Comparison of ENCODE assay signal across 20 cellular contexts in genomic region chr11:37858398-37858797, GRCh38.
DNase-seq lines count a peak whose midpoint lies in the region; ATAC-seq and TF ChIP-seq lines count a peak whose summit lies in the region.
"Had no signal": no experiment of that assay in that cellular context is flagged by ENCODE, and none has a peak within 500 bp of the region (broad histone marks: within the 10 kb centered on the region; RNA-seq: fewer than 3 reads in every experiment).

No MANE protein-coding gene starts in this region.

- H3K4me3 Mint-ChIP-seq in glutamatergic neuron (ENCODE audit: unreplicated experiment): no peak overlapping the region
- H3K4me3 Mint-ChIP-seq: activated T-cell treated with anti-CD3 and anti-CD28 coated beads, Interleukin-2, amount 50 U/mL, for 4 hours; B cell; IgD-negative memory B cell had no signal

- no peak overlapping the region for H3K27ac Mint-ChIP-seq in glutamatergic neuron (ENCODE audit: unreplicated experiment)
- H3K27ac Mint-ChIP-seq: activated naive CD4-positive, alpha-beta T cell treated with anti-CD3 and anti-CD28 coated beads, Interleukin-2, amount 50 U/mL, for 72 hours; B cell; IgD-negative memory B cell had no signal

- H3K36me3 ChIP-seq in RWPE2 (ENCODE audit: low read depth) (no peaks in the 10 kb centered on the region), aorta (ENCODE audit: control insufficient read depth in 1 of 2, insufficient read depth in 2 of 2, low read length in 1 of 2) (no peaks in the 10 kb centered on the region)
- H3K36me3 ChIP-seq: sigmoid colon had no signal

- peaks cover 1% of the 10 kb centered on the region for H3K9me3 Mint-ChIP-seq in glutamatergic neuron (ENCODE audit: unreplicated experiment)

- H3K4me1 ChIP-seq in RWPE2 (ENCODE audit: insufficient read depth, poor library complexity, severe bottlenecking): no peaks in the 10 kb centered on the region
- no peaks in the 10 kb centered on the region for H3K4me1 ChIP-seq in aorta (ENCODE audit: control insufficient read depth in 1 of 2, insufficient read depth in 2 of 2, low read length in 2 of 2)
- H3K4me1 ChIP-seq: sigmoid colon, testis had no signal

- H3K27ac ChIP-seq in C4-2B (no peak overlapping the region), RWPE2 (ENCODE audit: poor library complexity, severe bottlenecking) (no peak overlapping the region), aorta (ENCODE audit: low read depth in 1 of 2, low read length in 2 of 2) (no peak overlapping the region)
- H3K27ac ChIP-seq: hepatocyte, sigmoid colon, testis had no signal

- intact Hi-C loops in aorta (cut with DNase I): no loop called here

- ATAC-seq in RWPE2 (ENCODE audit: low read depth): no peak
- ATAC-seq in GM19035 (IDR thresholded peaks at IDR 0.05; ENCODE audit: unreplicated experiment): no peak
- no peak for ATAC-seq in aorta (ENCODE audit: low FRiP score)
- no peak for ATAC-seq in GM21360 (IDR thresholded peaks at IDR 0.05; ENCODE audit: unreplicated experiment)
- ATAC-seq: activated naive CD4-positive, alpha-beta T cell treated with anti-CD3 and anti-CD28 coated beads, Interleukin-2, amount 50 U/mL, for 72 hours; activated T-cell treated with anti-CD3 and anti-CD28 coated beads, Interleukin-2, amount 50 U/mL, for 4 hours had no signal

- WGBS in aorta, 2 donors: 97% methylated on average over 1 of the region's 1 CpG

- H3K27me3 ChIP-seq in RWPE2 (ENCODE audit: insufficient read depth, poor library complexity, severe bottlenecking): no peaks in the 10 kb centered on the region
- no peaks in the 10 kb centered on the region for H3K27me3 ChIP-seq in aorta (ENCODE audit: control insufficient read depth in 1 of 2, insufficient read depth in 2 of 2, low read length in 1 of 2)
- H3K27me3 ChIP-seq: hepatocyte, sigmoid colon, testis had no signal

- no peaks in the 10 kb centered on the region for H3K36me3 Mint-ChIP-seq in glutamatergic neuron (ENCODE audit: unreplicated experiment)
- H3K36me3 Mint-ChIP-seq: activated naive CD4-positive, alpha-beta T cell treated with anti-CD3 and anti-CD28 coated beads, Interleukin-2, amount 50 U/mL, for 72 hours; IgD-negative memory B cell had no signal

- no peaks in the 10 kb centered on the region for H3K27me3 Mint-ChIP-seq in glutamatergic neuron (ENCODE audit: unreplicated experiment)
- H3K27me3 Mint-ChIP-seq: B cell, IgD-negative memory B cell had no signal

- peak; percentile 8 for DNase-seq in Jurkat, Clone E6-1 (ENCODE audit: low read depth, low spot score)
- no peak for DNase-seq in RWPE2 (ENCODE audit: low spot score)
- DNase-seq in glutamatergic neuron: no peak
- no peak for DNase-seq in ecto neural progenitor cell (ENCODE audit: low spot score)
- DNase-seq in aorta: no peak
- DNase-seq: activated CD4-positive, alpha-beta T cell treated with anti-CD3 and anti-CD28 coated beads, Interleukin-2, amount 50 U/mL, for 48 hours; activated T-cell treated with anti-CD3 and anti-CD28 coated beads, Interleukin-2, amount 50 U/mL, for 4 hours; effector CD4-positive, alpha-beta T cell; NCI-H1694 treated with DMSO at 0.1 percent for 48 hours; NCI-H446 treated with DMSO at 0.1 percent for 48 hours; sigmoid colon; stimulated activated CD4-positive, alpha-beta T cell treated with anti-CD3 and anti-CD28 coated beads, Interleukin-4, amount 100 ng/mL, for 1 hour; testis had no signal

- H3K4me1 Mint-ChIP-seq in glutamatergic neuron (ENCODE audit: low read depth, unreplicated experiment): peaks cover 7% of the 10 kb centered on the region
- H3K4me1 Mint-ChIP-seq: B cell, IgD-negative memory B cell had no signal

- TF ChIP-seq CTCF in C4-2B (conservative IDR thresholded peaks at IDR 0.05) (peak; percentile 46), RWPE2 (IDR thresholded peaks at IDR 0.05; ENCODE audit: poor library complexity, severe bottlenecking) (peak; percentile 22), glutamatergic neuron (IDR thresholded peaks at IDR 0.05; ENCODE audit: partially characterized antibody, unreplicated experiment) (peak; percentile 63)

- H3K9me3 ChIP-seq in RWPE2 (ENCODE audit: severe bottlenecking) (no peaks in the 10 kb centered on the region), aorta (ENCODE audit: control insufficient read depth, low read length) (no peaks in the 10 kb centered on the region)
- H3K9me3 ChIP-seq: sigmoid colon, testis had no signal

- H3K4me3 ChIP-seq in Jurkat, Clone E6-1 (ENCODE audit: low read length): no peak overlapping the region
- H3K4me3 ChIP-seq in RWPE2 (ENCODE audit: severe bottlenecking) (no peak overlapping the region), aorta (ENCODE audit: low read length in 2 of 2) (no peak overlapping the region)
- H3K4me3 ChIP-seq: hepatocyte, sigmoid colon, testis had no signal
